1 cellular context compared by ENCODE assay signal in genomic region chr1:234605983-234606730, GRCh38.
TF ChIP-seq lines count a peak whose summit lies in the region.

No MANE protein-coding gene starts in this region.

TF ChIP-seq in GM23338, 12 proteins besides CTCF, POLR2A, EP300 and RAD21 (continued from another document):
- TF ChIP-seq REST (IDR thresholded peaks at IDR 0.05; ENCODE audit: unreplicated experiment): no peak
